Comparison of ENCODE assay signal across 1 cellular context in the genomic region with DNA sequence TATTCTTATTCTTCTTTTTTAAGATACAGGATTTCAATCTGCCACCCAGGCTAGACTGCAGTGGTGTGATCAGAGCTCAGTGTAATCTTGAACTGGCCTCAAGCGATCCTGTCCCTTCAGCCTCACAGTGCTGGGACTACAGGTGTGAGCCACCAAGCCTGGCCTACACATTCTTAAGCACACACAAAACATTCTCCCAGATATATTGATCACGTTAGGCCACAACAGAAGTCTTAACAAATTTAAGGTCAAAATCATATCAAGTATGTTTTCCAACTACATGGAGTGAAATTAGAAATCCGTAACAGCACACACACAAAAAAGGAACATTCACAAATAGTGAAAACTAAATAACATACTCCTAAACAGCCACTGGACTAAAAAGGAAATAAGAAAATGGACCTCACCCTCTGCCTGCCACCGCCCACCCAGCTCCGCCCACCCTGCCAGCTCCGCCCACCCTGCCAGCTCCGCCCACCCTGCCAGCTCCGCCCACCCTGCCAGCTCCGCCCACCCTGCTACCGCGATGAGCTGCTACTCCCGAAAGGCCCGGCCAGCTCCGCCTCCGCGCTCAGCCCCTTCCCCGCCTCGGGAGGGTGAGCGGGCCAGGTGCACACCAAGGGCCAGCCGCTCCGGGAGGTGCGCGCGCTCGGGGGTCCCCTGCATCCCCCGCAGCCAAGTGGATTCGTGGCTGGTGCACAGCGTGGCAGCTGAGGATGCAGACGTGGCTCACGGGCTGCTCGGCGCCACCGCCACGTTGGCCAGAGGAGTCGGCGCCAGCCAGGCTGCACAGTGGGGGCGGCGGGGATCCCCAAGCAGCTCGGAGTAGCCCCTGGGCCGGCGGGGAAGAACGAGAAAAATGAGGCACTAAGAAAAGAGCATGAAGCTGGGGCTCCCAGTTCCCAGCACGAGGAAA.
TF ChIP-seq lines count a peak whose summit lies in the region.

No MANE protein-coding gene starts in this region.

TF ChIP-seq in K562, 482 proteins besides CTCF, POLR2A, EP300 and RAD21 (continued from another document and continues in another):
- TF ChIP-seq, protein P1, sequence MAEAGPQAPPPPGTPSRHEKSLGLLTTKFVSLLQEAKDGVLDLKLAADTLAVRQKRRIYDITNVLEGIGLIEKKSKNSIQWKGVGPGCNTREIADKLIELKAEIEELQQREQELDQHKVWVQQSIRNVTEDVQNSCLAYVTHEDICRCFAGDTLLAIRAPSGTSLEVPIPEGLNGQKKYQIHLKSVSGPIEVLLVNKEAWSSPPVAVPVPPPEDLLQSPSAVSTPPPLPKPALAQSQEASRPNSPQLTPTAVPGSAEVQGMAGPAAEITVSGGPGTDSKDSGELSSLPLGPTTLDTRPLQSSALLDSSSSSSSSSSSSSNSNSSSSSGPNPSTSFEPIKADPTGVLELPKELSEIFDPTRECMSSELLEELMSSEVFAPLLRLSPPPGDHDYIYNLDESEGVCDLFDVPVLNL (CRISPR knock-in tag; IDR thresholded peaks at IDR 0.05; ENCODE audit: low read depth), result no peak
- TF ChIP-seq FUS (optimal IDR thresholded peaks at IDR 0.05; ENCODE audit: low read depth, low read length) (no peak), CBX3 (IDR thresholded peaks at IDR 0.05; ENCODE audit: borderline replicate concordance in 1 of 2, low read length in 2 of 2) (no peak), ZBTB7A (IDR thresholded peaks at IDR 0.05; ENCODE audit: borderline replicate concordance, control insufficient read depth, low read depth, low read length) (peak; percentile 61; the same call in 1 of the 2 replicates), PHB2 (IDR thresholded peaks at IDR 0.05; ENCODE audit: low read depth) (no peak), SMAD2 (IDR thresholded peaks at IDR 0.05; ENCODE audit: low read depth, low read length) (no peak), ZNF584 (CRISPR knock-in tag; IDR thresholded peaks at IDR 0.05; ENCODE audit: low read depth) (no peak), PTBP1 (IDR thresholded peaks at IDR 0.05; ENCODE audit: low read depth, low read length) (no peak), ELF2 (CRISPR knock-in tag; IDR thresholded peaks at IDR 0.05) (no peak), SP2 (IDR thresholded peaks at IDR 0.05; ENCODE audit: extremely low read depth, low read depth, low read length, poor library complexity, severe bottlenecking) (no peak), WHSC1 (IDR thresholded peaks at IDR 0.05; ENCODE audit: low read length) (no peak), KLF10 (CRISPR knock-in tag; IDR thresholded peaks at IDR 0.05) (no peak), HDAC3 (IDR thresholded peaks at IDR 0.05; ENCODE audit: borderline replicate concordance, partially characterized antibody) (no peak), PHF20 (IDR thresholded peaks at IDR 0.05; ENCODE audit: partially characterized antibody) (peak; percentile 40), ZKSCAN1 (IDR thresholded peaks at IDR 0.05; ENCODE audit: low read depth, low read length) (no peak), POU5F1 (IDR thresholded peaks at IDR 0.05; ENCODE audit: borderline replicate concordance, low read depth, low read length, partially characterized antibody) (no peak), KHSRP (IDR thresholded peaks at IDR 0.05) (no peak), STAT5A (IDR thresholded peaks at IDR 0.05; ENCODE audit: borderline replicate concordance, low read length) (no peak), TCF3 (CRISPR knock-in tag; IDR thresholded peaks at IDR 0.05) (no peak), L3MBTL2 (IDR thresholded peaks at IDR 0.05) (peak; percentile 29; the same call in 1 of the 2 replicates), NCOA4 (IDR thresholded peaks at IDR 0.05; ENCODE audit: partially characterized antibody) (no peak), NELFE (IDR thresholded peaks at IDR 0.05; ENCODE audit: insufficient read depth, insufficient read length) (no peak), C11orf30 (IDR thresholded peaks at IDR 0.05; ENCODE audit: low read depth) (no peak), ZFX (CRISPR knock-in tag; IDR thresholded peaks at IDR 0.05) (peak; percentile 79), ZNF24 (IDR thresholded peaks at IDR 0.05) (no peak), MXI1 (IDR thresholded peaks at IDR 0.05; ENCODE audit: low read depth, low read length) (no peak), SIRT6 (IDR thresholded peaks at IDR 0.05; ENCODE audit: low read depth, low read length) (no peak), HDAC2 (IDR thresholded peaks at IDR 0.05) (no peak), YBX1 (IDR thresholded peaks at IDR 0.05) (no peak), CC2D1A (IDR thresholded peaks at IDR 0.05) (no peak), ZNF134 (CRISPR knock-in tag; conservative IDR thresholded peaks at IDR 0.05) (no peak), HNRNPUL1 (IDR thresholded peaks at IDR 0.05; ENCODE audit: low read length) (no peak), E2F3 (CRISPR knock-in tag; IDR thresholded peaks at IDR 0.05) (no peak), EWSR1 (IDR thresholded peaks at IDR 0.05; ENCODE audit: borderline replicate concordance, low read depth, partially characterized antibody) (no peak)
- TF ChIP-seq, protein P2, sequence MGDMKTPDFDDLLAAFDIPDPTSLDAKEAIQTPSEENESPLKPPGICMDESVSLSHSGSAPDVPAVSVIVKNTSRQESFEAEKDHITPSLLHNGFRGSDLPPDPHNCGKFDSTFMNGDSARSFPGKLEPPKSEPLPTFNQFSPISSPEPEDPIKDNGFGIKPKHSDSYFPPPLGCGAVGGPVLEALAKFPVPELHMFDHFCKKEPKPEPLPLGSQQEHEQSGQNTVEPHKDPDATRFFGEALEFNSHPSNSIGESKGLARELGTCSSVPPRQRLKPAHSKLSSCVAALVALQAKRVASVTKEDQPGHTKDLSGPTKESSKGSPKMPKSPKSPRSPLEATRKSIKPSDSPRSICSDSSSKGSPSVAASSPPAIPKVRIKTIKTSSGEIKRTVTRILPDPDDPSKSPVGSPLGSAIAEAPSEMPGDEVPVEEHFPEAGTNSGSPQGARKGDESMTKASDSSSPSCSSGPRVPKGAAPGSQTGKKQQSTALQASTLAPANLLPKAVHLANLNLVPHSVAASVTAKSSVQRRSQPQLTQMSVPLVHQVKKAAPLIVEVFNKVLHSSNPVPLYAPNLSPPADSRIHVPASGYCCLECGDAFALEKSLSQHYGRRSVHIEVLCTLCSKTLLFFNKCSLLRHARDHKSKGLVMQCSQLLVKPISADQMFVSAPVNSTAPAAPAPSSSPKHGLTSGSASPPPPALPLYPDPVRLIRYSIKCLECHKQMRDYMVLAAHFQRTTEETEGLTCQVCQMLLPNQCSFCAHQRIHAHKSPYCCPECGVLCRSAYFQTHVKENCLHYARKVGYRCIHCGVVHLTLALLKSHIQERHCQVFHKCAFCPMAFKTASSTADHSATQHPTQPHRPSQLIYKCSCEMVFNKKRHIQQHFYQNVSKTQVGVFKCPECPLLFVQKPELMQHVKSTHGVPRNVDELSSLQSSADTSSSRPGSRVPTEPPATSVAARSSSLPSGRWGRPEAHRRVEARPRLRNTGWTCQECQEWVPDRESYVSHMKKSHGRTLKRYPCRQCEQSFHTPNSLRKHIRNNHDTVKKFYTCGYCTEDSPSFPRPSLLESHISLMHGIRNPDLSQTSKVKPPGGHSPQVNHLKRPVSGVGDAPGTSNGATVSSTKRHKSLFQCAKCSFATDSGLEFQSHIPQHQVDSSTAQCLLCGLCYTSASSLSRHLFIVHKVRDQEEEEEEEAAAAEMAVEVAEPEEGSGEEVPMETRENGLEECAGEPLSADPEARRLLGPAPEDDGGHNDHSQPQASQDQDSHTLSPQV (IDR thresholded peaks at IDR 0.05), result no peak
- TF ChIP-seq, protein P3, sequence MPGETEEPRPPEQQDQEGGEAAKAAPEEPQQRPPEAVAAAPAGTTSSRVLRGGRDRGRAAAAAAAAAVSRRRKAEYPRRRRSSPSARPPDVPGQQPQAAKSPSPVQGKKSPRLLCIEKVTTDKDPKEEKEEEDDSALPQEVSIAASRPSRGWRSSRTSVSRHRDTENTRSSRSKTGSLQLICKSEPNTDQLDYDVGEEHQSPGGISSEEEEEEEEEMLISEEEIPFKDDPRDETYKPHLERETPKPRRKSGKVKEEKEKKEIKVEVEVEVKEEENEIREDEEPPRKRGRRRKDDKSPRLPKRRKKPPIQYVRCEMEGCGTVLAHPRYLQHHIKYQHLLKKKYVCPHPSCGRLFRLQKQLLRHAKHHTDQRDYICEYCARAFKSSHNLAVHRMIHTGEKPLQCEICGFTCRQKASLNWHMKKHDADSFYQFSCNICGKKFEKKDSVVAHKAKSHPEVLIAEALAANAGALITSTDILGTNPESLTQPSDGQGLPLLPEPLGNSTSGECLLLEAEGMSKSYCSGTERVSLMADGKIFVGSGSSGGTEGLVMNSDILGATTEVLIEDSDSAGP (CRISPR knock-in tag; IDR thresholded peaks at IDR 0.05), result no peak
- TF ChIP-seq, protein P4, sequence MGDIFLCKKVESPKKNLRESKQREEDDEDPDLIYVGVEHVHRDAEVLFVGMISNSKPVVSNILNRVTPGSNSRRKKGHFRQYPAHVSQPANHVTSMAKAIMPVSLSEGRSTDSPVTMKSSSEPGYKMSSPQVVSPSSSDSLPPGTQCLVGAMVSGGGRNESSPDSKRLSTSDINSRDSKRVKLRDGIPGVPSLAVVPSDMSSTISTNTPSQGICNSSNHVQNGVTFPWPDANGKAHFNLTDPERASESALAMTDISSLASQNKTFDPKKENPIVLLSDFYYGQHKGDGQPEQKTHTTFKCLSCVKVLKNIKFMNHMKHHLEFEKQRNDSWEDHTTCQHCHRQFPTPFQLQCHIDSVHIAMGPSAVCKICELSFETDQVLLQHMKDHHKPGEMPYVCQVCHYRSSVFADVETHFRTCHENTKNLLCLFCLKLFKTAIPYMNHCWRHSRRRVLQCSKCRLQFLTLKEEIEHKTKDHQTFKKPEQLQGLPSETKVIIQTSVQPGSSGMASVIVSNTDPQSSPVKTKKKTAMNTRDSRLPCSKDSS (IDR thresholded peaks at IDR 0.05; ENCODE audit: low read depth, partially characterized antibody), result no peak
- TF ChIP-seq, protein P5, sequence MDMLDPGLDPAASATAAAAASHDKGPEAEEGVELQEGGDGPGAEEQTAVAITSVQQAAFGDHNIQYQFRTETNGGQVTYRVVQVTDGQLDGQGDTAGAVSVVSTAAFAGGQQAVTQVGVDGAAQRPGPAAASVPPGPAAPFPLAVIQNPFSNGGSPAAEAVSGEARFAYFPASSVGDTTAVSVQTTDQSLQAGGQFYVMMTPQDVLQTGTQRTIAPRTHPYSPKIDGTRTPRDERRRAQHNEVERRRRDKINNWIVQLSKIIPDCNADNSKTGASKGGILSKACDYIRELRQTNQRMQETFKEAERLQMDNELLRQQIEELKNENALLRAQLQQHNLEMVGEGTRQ (CRISPR knock-in tag; IDR thresholded peaks at IDR 0.05), result no peak
- TF ChIP-seq, protein P6, sequence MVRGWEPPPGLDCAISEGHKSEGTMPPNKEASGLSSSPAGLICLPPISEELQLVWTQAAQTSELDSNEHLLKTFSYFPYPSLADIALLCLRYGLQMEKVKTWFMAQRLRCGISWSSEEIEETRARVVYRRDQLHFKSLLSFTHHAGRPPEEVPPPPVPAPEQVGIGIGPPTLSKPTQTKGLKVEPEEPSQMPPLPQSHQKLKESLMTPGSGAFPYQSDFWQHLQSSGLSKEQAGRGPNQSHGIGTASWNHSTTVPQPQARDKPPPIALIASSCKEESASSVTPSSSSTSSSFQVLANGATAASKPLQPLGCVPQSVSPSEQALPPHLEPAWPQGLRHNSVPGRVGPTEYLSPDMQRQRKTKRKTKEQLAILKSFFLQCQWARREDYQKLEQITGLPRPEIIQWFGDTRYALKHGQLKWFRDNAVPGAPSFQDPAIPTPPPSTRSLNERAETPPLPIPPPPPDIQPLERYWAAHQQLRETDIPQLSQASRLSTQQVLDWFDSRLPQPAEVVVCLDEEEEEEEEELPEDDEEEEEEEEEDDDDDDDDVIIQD (CRISPR knock-in tag; IDR thresholded peaks at IDR 0.05), result no peak
- TF ChIP-seq, protein P7, sequence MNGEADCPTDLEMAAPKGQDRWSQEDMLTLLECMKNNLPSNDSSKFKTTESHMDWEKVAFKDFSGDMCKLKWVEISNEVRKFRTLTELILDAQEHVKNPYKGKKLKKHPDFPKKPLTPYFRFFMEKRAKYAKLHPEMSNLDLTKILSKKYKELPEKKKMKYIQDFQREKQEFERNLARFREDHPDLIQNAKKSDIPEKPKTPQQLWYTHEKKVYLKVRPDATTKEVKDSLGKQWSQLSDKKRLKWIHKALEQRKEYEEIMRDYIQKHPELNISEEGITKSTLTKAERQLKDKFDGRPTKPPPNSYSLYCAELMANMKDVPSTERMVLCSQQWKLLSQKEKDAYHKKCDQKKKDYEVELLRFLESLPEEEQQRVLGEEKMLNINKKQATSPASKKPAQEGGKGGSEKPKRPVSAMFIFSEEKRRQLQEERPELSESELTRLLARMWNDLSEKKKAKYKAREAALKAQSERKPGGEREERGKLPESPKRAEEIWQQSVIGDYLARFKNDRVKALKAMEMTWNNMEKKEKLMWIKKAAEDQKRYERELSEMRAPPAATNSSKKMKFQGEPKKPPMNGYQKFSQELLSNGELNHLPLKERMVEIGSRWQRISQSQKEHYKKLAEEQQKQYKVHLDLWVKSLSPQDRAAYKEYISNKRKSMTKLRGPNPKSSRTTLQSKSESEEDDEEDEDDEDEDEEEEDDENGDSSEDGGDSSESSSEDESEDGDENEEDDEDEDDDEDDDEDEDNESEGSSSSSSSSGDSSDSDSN (IDR thresholded peaks at IDR 0.05; ENCODE audit: borderline replicate concordance in 1 of 2, low read depth in 2 of 2, low read length in 2 of 2), result no peak
- TF ChIP-seq, protein P8, sequence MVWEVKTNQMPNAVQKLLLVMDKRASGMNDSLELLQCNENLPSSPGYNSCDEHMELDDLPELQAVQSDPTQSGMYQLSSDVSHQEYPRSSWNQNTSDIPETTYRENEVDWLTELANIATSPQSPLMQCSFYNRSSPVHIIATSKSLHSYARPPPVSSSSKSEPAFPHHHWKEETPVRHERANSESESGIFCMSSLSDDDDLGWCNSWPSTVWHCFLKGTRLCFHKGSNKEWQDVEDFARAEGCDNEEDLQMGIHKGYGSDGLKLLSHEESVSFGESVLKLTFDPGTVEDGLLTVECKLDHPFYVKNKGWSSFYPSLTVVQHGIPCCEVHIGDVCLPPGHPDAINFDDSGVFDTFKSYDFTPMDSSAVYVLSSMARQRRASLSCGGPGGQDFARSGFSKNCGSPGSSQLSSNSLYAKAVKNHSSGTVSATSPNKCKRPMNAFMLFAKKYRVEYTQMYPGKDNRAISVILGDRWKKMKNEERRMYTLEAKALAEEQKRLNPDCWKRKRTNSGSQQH (CRISPR knock-in tag; IDR thresholded peaks at IDR 0.05), result no peak
